Comparison of ENCODE assay signal across 8 cellular contexts in genomic region chr19:3434630-3435553, GRCh38. TPM values are rescaled to one million over a fixed set of nuclear protein-coding genes. Genes with fewer than 3 reads are reported as not detected.
DNase-seq lines count a peak whose midpoint lies in the region; ATAC-seq lines count a peak whose summit lies in the region.

No MANE protein-coding gene starts in this region.

- no peaks in the 10 kb centered on the region for H3K27me3 ChIP-seq in MG63

- H3K9me3 ChIP-seq in MG63: no peaks in the 10 kb centered on the region

- H3K36me3 ChIP-seq in MG63: peaks cover 25% of the 10 kb centered on the region

- DNase-seq in NCI-H2171 (lab: John Stamatoyannopoulos, UW) (peak; percentile 95), inferior parietal cortex (ENCODE audit: extremely low spot score) (peak; percentile 91), smooth muscle cell of the brain vasculature (ENCODE audit: low read depth, low spot score) (peak; percentile 87), MG63 (no peak)
- peak; percentile 92 to 95 (median 94) for DNase-seq in activated CD4-positive, CD25-positive, alpha-beta regulatory T cell (lab: John Stamatoyannopoulos, UW)
- peak; percentile 93 for DNase-seq in central memory CD4-positive, alpha-beta T cell

- ATAC-seq in GM18520 (IDR thresholded peaks at IDR 0.05; ENCODE audit: unreplicated experiment) (peak; percentile 87), HG03064 (IDR thresholded peaks at IDR 0.05; ENCODE audit: low read depth, unreplicated experiment) (peak; percentile 65)

- H3K4me3 ChIP-seq in MG63: no peak overlapping the region

RNA-seq across cellular contexts. Expression of gene SMIM24, which starts 45.4 kb away (rescaled TPM):
- not detected in 2 replicates for total RNA-seq in MG63 (2014; rRNA removed; shearing (Covaris generic); ENCODE audit: low replicate concordance)

RNA-seq across cellular contexts. Expression of gene SMIM44, which starts 48.3 kb away (rescaled TPM):
- not detected in 2 replicates for total RNA-seq in MG63 (2014; rRNA removed; shearing (Covaris generic); ENCODE audit: low replicate concordance)
